Comparison of ENCODE assay signal across 19 cellular contexts in the genomic region with DNA sequence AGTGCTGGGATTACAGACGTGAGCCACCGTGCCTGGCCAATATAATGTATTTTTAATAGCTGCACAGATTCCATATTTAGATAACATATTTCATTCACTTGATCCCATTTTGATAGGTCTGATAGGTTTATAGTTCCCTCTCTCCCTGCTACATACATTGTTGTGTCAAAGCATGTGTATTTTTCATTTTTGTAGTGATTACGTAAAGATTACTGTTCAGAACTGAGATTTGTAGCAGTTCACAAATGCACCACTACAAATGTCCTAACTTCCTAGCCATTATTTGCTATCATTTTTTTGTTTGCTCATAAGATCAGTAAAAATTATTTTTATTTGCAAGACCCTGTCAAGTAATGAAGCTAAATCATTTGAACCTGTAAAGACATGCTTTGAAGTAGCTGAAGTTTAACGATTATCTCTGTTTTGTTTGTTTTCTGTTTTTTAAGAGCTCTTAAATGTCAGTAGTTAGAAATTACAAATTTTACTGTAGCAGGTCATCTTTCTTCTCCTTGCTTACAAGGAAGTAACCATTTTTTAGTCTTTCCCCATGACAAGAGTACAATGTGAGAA. TPM values are rescaled to one million over a fixed set of nuclear protein-coding genes. Genes with fewer than 3 reads are reported as not detected.
DNase-seq lines count a peak whose midpoint lies in the region; ATAC-seq, FAIRE-seq and TF ChIP-seq lines count a peak whose summit lies in the region.
"Had no signal": no experiment of that assay in that cellular context is flagged by ENCODE, and none has a peak within 500 bp of the region (broad histone marks: within the 10 kb centered on the region; RNA-seq: fewer than 3 reads in every experiment).

No MANE protein-coding gene starts in this region.

- H3K4me1 ChIP-seq in Caco-2 (no peaks in the 10 kb centered on the region), Panc1 (ENCODE audit: control insufficient read depth, insufficient read depth, low read length) (peaks cover 39% of the 10 kb centered on the region), endothelial cell of umbilical vein (ENCODE audit: control insufficient read depth, extremely low read depth, insufficient read depth, low read length) (peaks cover 13% of the 10 kb centered on the region), skeletal muscle satellite cell (ENCODE audit: control insufficient read depth, insufficient read depth, low read length) (peaks cover 24% of the 10 kb centered on the region)
- H3K4me1 ChIP-seq: BLaER1 had no signal

- H3K27ac Mint-ChIP-seq in Caco-2 (ENCODE audit: unreplicated experiment), result peak overlapping the region; percentile 33
- H3K27ac Mint-ChIP-seq: endodermal cell had no signal

- H3K4me3 Mint-ChIP-seq in Caco-2 (ENCODE audit: unreplicated experiment), result no peak overlapping the region
- H3K4me3 Mint-ChIP-seq: endodermal cell, H9 had no signal

- H3K9me1 ChIP-seq in endothelial cell of umbilical vein (replicated peaks; ENCODE audit: control insufficient read depth, extremely low read depth, insufficient read depth, low read length), result no peaks in the 10 kb centered on the region

- POLR2A ChIA-PET in Caco-2 (lab: Charles Lee) (no interaction called here), Panc1 (lab: Charles Lee) (no interaction called here), endothelial cell of umbilical vein (lab: Charles Lee) (no interaction called here)

- H3K9ac ChIP-seq in endothelial cell of umbilical vein (replicated peaks; ENCODE audit: extremely low read depth, insufficient read depth, low read length), result no peak overlapping the region
- peak overlapping the region; percentile 28 for H3K9ac ChIP-seq in skeletal muscle satellite cell (ENCODE audit: low read depth, low read length)
- H3K9ac ChIP-seq: BLaER1 had no signal

- H3K27ac ChIP-seq in Panc1 (ENCODE audit: low read length) (peak overlapping the region; percentile 60), endothelial cell of umbilical vein (ENCODE audit: insufficient read depth, low read depth, low read length) (peak overlapping the region; percentile 12)
- H3K27ac ChIP-seq: BLaER1 had no signal

- H3K9me3 ChIP-seq in Caco-2 (no peaks in the 10 kb centered on the region), Panc1 (ENCODE audit: control insufficient read depth, insufficient read depth, low read depth, low read length) (no peaks in the 10 kb centered on the region), endothelial cell of umbilical vein (replicated peaks; ENCODE audit: control insufficient read depth, insufficient read depth, low read length) (no peaks in the 10 kb centered on the region), skeletal muscle satellite cell (replicated peaks; ENCODE audit: low read length) (no peaks in the 10 kb centered on the region)
- H3K9me3 ChIP-seq: left lung, pancreas had no signal

- H3K36me3 ChIP-seq in Caco-2 (ENCODE audit: control insufficient read depth, insufficient read depth, low read length), result no peaks in the 10 kb centered on the region
- no peaks in the 10 kb centered on the region for H3K36me3 ChIP-seq in Panc1 (ENCODE audit: control insufficient read depth, insufficient read depth, low read length)
- H3K36me3 ChIP-seq in endothelial cell of umbilical vein (ENCODE audit: control insufficient read depth in 2 of 2, extremely low read depth in 1 of 2, insufficient read depth in 2 of 2, low read length in 2 of 2), result no peaks in the 10 kb centered on the region
- no peaks in the 10 kb centered on the region for H3K36me3 ChIP-seq in skeletal muscle satellite cell (ENCODE audit: insufficient read depth, low read length)
- H3K36me3 ChIP-seq in H7 (replicated peaks; ENCODE audit: control insufficient read depth, insufficient read depth, low read length), result no peaks in the 10 kb centered on the region
- H3K36me3 ChIP-seq: left lung, pancreas had no signal

- no peak for DNase-seq in Caco-2
- DNase-seq in Panc1 (ENCODE audit: low read depth, low spot score), result no peak
- DNase-seq in endothelial cell of umbilical vein (ENCODE audit: low read depth, low spot score), result peak; percentile 23
- no peak for DNase-seq in H7
- no peak for DNase-seq in NCI-H524 (lab: John Stamatoyannopoulos, UW)
- DNase-seq: DMS79; endodermal cell; H9; Kasumi-1; left lung; NCI-H2171 treated with DMSO at 0.1 percent for 48 hours; pancreas; RPMI8226; stimulated activated CD4-positive, alpha-beta T cell treated with anti-CD3 and anti-CD28 coated beads, Interleukin-4, amount 100 ng/mL, for 24 hours; T-cell had no signal

- peaks cover 6% of the 10 kb centered on the region for H3K79me2 ChIP-seq in endothelial cell of umbilical vein (ENCODE audit: control insufficient read depth, insufficient read depth, low read length)

- TF ChIP-seq POLR2A in endothelial cell of umbilical vein (IDR thresholded peaks at IDR 0.05; ENCODE audit: low read depth, low read length), result no peak

- TF ChIP-seq CTCF in Caco-2 (IDR thresholded peaks at IDR 0.05; ENCODE audit: insufficient read depth in 1 of 2, low read depth in 1 of 2, low read length in 1 of 2, severe bottlenecking in 1 of 2, unreplicated experiment in 1 of 2) (no peak), Panc1 (IDR thresholded peaks at IDR 0.05) (no peak), endothelial cell of umbilical vein (IDR thresholded peaks at IDR 0.05; ENCODE audit: extremely low read depth in 1 of 2, insufficient read depth in 1 of 2, low read depth in 1 of 2, low read length in 2 of 2) (no peak)

- no peaks in the 10 kb centered on the region for H3K27me3 Mint-ChIP-seq in Caco-2 (ENCODE audit: insufficient read depth, unreplicated experiment)
- H3K27me3 Mint-ChIP-seq: T-cell had no signal

- no peak overlapping the region for H3K4me3 ChIP-seq in Caco-2 (ENCODE audit: low read depth, low read length)
- H3K4me3 ChIP-seq in Panc1 (ENCODE audit: low read depth in 2 of 2, low read length in 2 of 2), result no peak overlapping the region
- H3K4me3 ChIP-seq in endothelial cell of umbilical vein (replicated peaks in 1 of 3; ENCODE audit: insufficient read depth in 1 of 3, low read depth in 1 of 3, low read length in 3 of 3), result no peak overlapping the region
- no peak overlapping the region for H3K4me3 ChIP-seq in skeletal muscle satellite cell (ENCODE audit: low read length)
- H3K4me3 ChIP-seq in H7 (ENCODE audit: insufficient read depth, low read depth, low read length), result no peak overlapping the region
- H3K4me3 ChIP-seq: BLaER1, left lung, pancreas, skin epidermis had no signal

- H3K9me3 Mint-ChIP-seq in Caco-2 (ENCODE audit: unreplicated experiment), result no peaks in the 10 kb centered on the region
- H3K9me3 Mint-ChIP-seq: endodermal cell, H9, T-cell had no signal

- ATAC-seq in Panc1 (no peak), HG02870 (IDR thresholded peaks at IDR 0.05; ENCODE audit: unreplicated experiment) (no peak)
- ATAC-seq: T-cell had no signal

- H3K4me1 Mint-ChIP-seq in Caco-2 (ENCODE audit: low read depth, unreplicated experiment), result peaks cover 44% of the 10 kb centered on the region

- in situ Hi-C loops in Panc1 (cut with HindIII; ENCODE audit: low pct_unique_long_range_greater_than_20kb, low sequenced_read_pairs), result no loop called here

- BruUV-seq in Caco-2 (replicated peaks; lab: Mats Ljungman, UMichigan) (no TSS peak), Panc1 (replicated peaks; lab: Mats Ljungman, UMichigan) (no TSS peak), endothelial cell of umbilical vein (replicated peaks; lab: Mats Ljungman, UMichigan) (no TSS peak)

- H4K20me1 ChIP-seq in endothelial cell of umbilical vein (replicated peaks; ENCODE audit: control insufficient read depth, extremely low read depth, insufficient read depth, low read length), result no peaks in the 10 kb centered on the region
- H4K20me1 ChIP-seq: BLaER1 had no signal

- peaks cover 15% of the 10 kb centered on the region for H3K36me3 Mint-ChIP-seq in Caco-2 (ENCODE audit: insufficient read depth, unreplicated experiment)

- H3K4me2 ChIP-seq in endothelial cell of umbilical vein (ENCODE audit: insufficient read depth, low read length) (peak overlapping the region; percentile 53), skeletal muscle satellite cell (ENCODE audit: low read length) (no peak overlapping the region)
- H3K4me2 ChIP-seq: BLaER1 had no signal

- CTCF ChIA-PET in Caco-2 (lab: Charles Lee) (no interaction called here), Panc1 (lab: Charles Lee) (no interaction called here), endothelial cell of umbilical vein (lab: Charles Lee) (interaction anchor here (1.3 to 1.9 kb wide), 2 partner anchors 10 to 105 kb away, joined by 5 to 7 read pairs; no protein-coding TSS in a partner anchor)

- intact Hi-C loops in Caco-2 (cut with micrococcal nuclease; ENCODE audit: unreplicated experiment), result no loop called here
- intact Hi-C loops in Panc1 (cut with micrococcal nuclease; ENCODE audit: unreplicated experiment), result no loop called here
- intact Hi-C loops in endothelial cell of umbilical vein (cut with micrococcal nuclease), result no loop called here

- dilution Hi-C loops in endothelial cell of umbilical vein (cut with MboI; ENCODE audit: extremely low pct_ligation_motif_present, low sequenced_read_pairs), result no loop called here

- no peak overlapping the region for H2AFZ ChIP-seq in endothelial cell of umbilical vein (ENCODE audit: low read depth, low read length)

- H3K27me3 ChIP-seq in Caco-2 (replicated peaks; ENCODE audit: control insufficient read depth, insufficient read depth, low read length) (no peaks in the 10 kb centered on the region), Panc1 (ENCODE audit: control insufficient read depth, insufficient read depth, low read length) (no peaks in the 10 kb centered on the region), endothelial cell of umbilical vein (ENCODE audit: control insufficient read depth in 2 of 2, insufficient read depth in 2 of 2, low read length in 2 of 2) (no peaks in the 10 kb centered on the region), skeletal muscle satellite cell (ENCODE audit: control insufficient read depth, insufficient read depth, low read length) (no peaks in the 10 kb centered on the region), H7 (ENCODE audit: control insufficient read depth, insufficient read depth, low read length) (no peaks in the 10 kb centered on the region)
- H3K27me3 ChIP-seq: BLaER1, left lung, pancreas had no signal

- FAIRE-seq in endothelial cell of umbilical vein (lab: Jason Lieb, UNC), result no peak
- FAIRE-seq: pancreas had no signal

RNA-seq across cellular contexts. Expression of a gene that starts 54.0 kb away (rescaled TPM):
- total RNA-seq in Caco-2 (2022), result 122 and 125 TPM in 2 replicates
- 107 TPM for total RNA-seq in Panc1 (2021; ENCODE audit: unreplicated experiment)
- 47.3 TPM for polyA plus RNA-seq in Panc1 (2012; ENCODE audit: insufficient read length)
- 30.8 and 32.0 TPM in 2 replicates for total RNA-seq in endothelial cell of umbilical vein
- 11.1 and 13.3 TPM in 2 replicates for polyA plus RNA-seq in endothelial cell of umbilical vein
- polyA plus RNA-seq in endothelial cell of umbilical vein (2011; cell fraction: cytosol; rRNA removed), result 13.3 and 13.4 TPM in 2 replicates
- polyA plus RNA-seq in endothelial cell of umbilical vein (2011; cell fraction: nucleus; rRNA removed), result 32.8 and 41.2 TPM in 2 replicates
- polyA plus RNA-seq in endothelial cell of umbilical vein (2012), result 14.7 and 21.6 TPM in 2 replicates
- polyA minus RNA-seq in endothelial cell of umbilical vein, result 40.5 and 42.8 TPM in 2 replicates
- 19.7 TPM for polyA minus RNA-seq in endothelial cell of umbilical vein (2011; cell fraction: cytosol; rRNA and poly(A)+ RNA removed)
- 37.8 and 48.9 TPM in 2 replicates for polyA minus RNA-seq in endothelial cell of umbilical vein (2011; cell fraction: nucleus; rRNA and poly(A)+ RNA removed)
- total RNA-seq in skeletal muscle satellite cell (2012; rRNA removed), result 29.9 and 39.8 TPM in 2 replicates
- total RNA-seq in H7 (2014; rRNA removed; shearing (Covaris generic)), result 61.1 and 90.4 TPM in 2 replicates
